In genomic region chr3:136844726-136845125, GRCh38 we compare ENCODE assay signal across 30 cellular contexts.
"Had no signal": no experiment of that assay in that cellular context is flagged by ENCODE, and none has a peak within 500 bp of the region (broad histone marks: within the 10 kb centered on the region; RNA-seq: fewer than 3 reads in every experiment).

No MANE protein-coding gene starts in this region.

- H3K27me3 ChIP-seq: left lung, neural progenitor cell, neutrophil, ovary, right atrium auricular region, right lobe of liver, testis, thyroid gland, transverse colon, upper lobe of left lung had no signal

- H3K4me1 ChIP-seq: neural progenitor cell, right lobe of liver, testis, transverse colon had no signal

- H3K27me3 Mint-ChIP-seq: naive B cell; progenitor cell of endocrine pancreas; stimulated activated memory B cell treated with anti-CD40 and anti-IgM and Interleukin-4, amounts not matched to agents 10 μg/mL and 1 μg/mL and 100 μg/mL, for 72 hours; stimulated activated naive CD8-positive, alpha-beta T cell treated with anti-CD3 and anti-CD28 coated beads, Interleukin-15, amount 100 ng/mL, for 72 hours had no signal

- H3K27ac ChIP-seq: left lung, lower lobe of right lung, neural progenitor cell, neutrophil, ovary, right atrium auricular region, right lobe of liver, testis, thyroid gland, transverse colon, upper lobe of left lung had no signal

- H3K4me1 Mint-ChIP-seq: naive B cell; stimulated activated memory B cell treated with anti-CD40 and anti-IgM and Interleukin-4, amounts not matched to agents 10 μg/mL and 1 μg/mL and 100 μg/mL, for 72 hours had no signal

- H3K9me3 ChIP-seq: left lung, lower lobe of right lung, neutrophil, ovary, right atrium auricular region, right lobe of liver, testis, thyroid gland, transverse colon, upper lobe of left lung had no signal

- H3K4me3 Mint-ChIP-seq: immature natural killer cell; mesothelial cell of epicardium; naive B cell; natural killer cell; nephron progenitor cell; neural progenitor cell; stimulated activated memory B cell treated with anti-CD40 and anti-IgM and Interleukin-4, amounts not matched to agents 10 μg/mL and 1 μg/mL and 100 μg/mL, for 72 hours; stimulated activated naive CD8-positive, alpha-beta T cell treated with anti-CD3 and anti-CD28 coated beads, Interleukin-15, amount 100 ng/mL, for 72 hours had no signal

- H3K9me3 Mint-ChIP-seq: immature natural killer cell; mesothelial cell of epicardium; naive B cell; natural killer cell; nephron progenitor cell; stimulated activated memory B cell treated with anti-CD40 and anti-IgM and Interleukin-4, amounts not matched to agents 10 μg/mL and 1 μg/mL and 100 μg/mL, for 72 hours; stimulated activated naive CD8-positive, alpha-beta T cell treated with anti-CD3 and anti-CD28 coated beads, Interleukin-15, amount 100 ng/mL, for 72 hours had no signal

- H3K4me3 ChIP-seq: left lung, lower lobe of right lung, neural progenitor cell, ovary, right atrium auricular region, right lobe of liver, smooth muscle cell, testis, thyroid gland, transverse colon, upper lobe of left lung had no signal

- ATAC-seq: left colon; left lung; lower lobe of right lung; natural killer cell; right lobe of liver; stimulated activated memory B cell treated with anti-CD40 and anti-IgM and Interleukin-4, amounts not matched to agents 10 μg/mL and 1 μg/mL and 100 μg/mL, for 72 hours; stimulated activated naive CD8-positive, alpha-beta T cell treated with anti-CD3 and anti-CD28 coated beads, Interleukin-15, amount 100 ng/mL, for 72 hours had no signal

- H3K27ac Mint-ChIP-seq: immature natural killer cell; mesothelial cell of epicardium; natural killer cell; neural progenitor cell; progenitor cell of endocrine pancreas; stimulated activated memory B cell treated with anti-CD40 and anti-IgM and Interleukin-4, amounts not matched to agents 10 μg/mL and 1 μg/mL and 100 μg/mL, for 72 hours; stimulated activated naive CD8-positive, alpha-beta T cell treated with anti-CD3 and anti-CD28 coated beads, Interleukin-15, amount 100 ng/mL, for 72 hours had no signal

- H3K36me3 ChIP-seq: left lung, neural progenitor cell, neutrophil, ovary, right atrium auricular region, right lobe of liver, thyroid gland, transverse colon had no signal

- DNase-seq: hypothalamus; immature natural killer cell; kidney; left colon; left lung; lower lobe of right lung; mesendoderm; naive B cell; natural killer cell; nephron progenitor cell; occipital lobe; ovary; right lobe of liver; stimulated activated CD4-positive, alpha-beta T cell treated with anti-CD3 and anti-CD28 coated beads, Interleukin-1b, Interleukin-23, amount 100 ng/mL, for 48 hours; stimulated activated CD4-positive, alpha-beta T cell treated with anti-CD3 and anti-CD28 coated beads, Interleukin-2, amount 100 ng/mL, for 48 hours; stimulated activated CD4-positive, alpha-beta T cell treated with anti-CD3 and anti-CD28 coated beads, Interleukin-4, amount 100 ng/mL, for 4 hours; stimulated activated CD8-positive, alpha-beta memory T cell treated with anti-CD3 and anti-CD28 coated beads, Interleukin-4, amount 100 ng/mL, for 48 hours; stimulated activated naive CD4-positive, alpha-beta T cell treated with Interleukin-2 at 50 U/mL for 16 hours; stimulated activated naive CD8-positive, alpha-beta T cell treated with anti-CD3 and anti-CD28 coated beads, Interleukin-15, amount 100 ng/mL, for 72 hours; testis; thyroid gland; transverse colon; upper lobe of left lung had no signal
